In genomic region chr14:73949752-73950734, GRCh38 we compare ENCODE assay signal across 1 cellular context.
TF ChIP-seq lines count a peak whose summit lies in the region.

Gene COQ6 (plus strand): TSS chr14:73950302. CDS start chr14:73950333, 31 bp downstream.
Gene FAM161B (minus strand): TSS chr14:73950094. CDS start chr14:73950026, 68 bp downstream.

TF ChIP-seq in HepG2, 621 proteins besides CTCF, POLR2A, EP300 and RAD21 (continued from another document and continues in another):
- TF ChIP-seq ARID4A (CRISPR knock-in tag; IDR thresholded peaks at IDR 0.05; ENCODE audit: borderline replicate concordance) (peak; percentile 97), HOXD1 (CRISPR knock-in tag; IDR thresholded peaks at IDR 0.05) (no peak), U2AF2 (IDR thresholded peaks at IDR 0.05; ENCODE audit: low read depth, low read length) (no peak), ZC3H13 (CRISPR knock-in tag; IDR thresholded peaks at IDR 0.05) (0 out of 2 replicates have a peak, but pooled peaks have one; percentile 73), ETS1 (CRISPR knock-in tag; IDR thresholded peaks at IDR 0.05) (no peak), ZFY (CRISPR knock-in tag; IDR thresholded peaks at IDR 0.05) (peak; percentile 94), FOXP1 (IDR thresholded peaks at IDR 0.05) (no peak), FOXP1 (CRISPR knock-in tag; IDR thresholded peaks at IDR 0.05) (no peak; the same call in 1 of the 2 replicates), ONECUT2 (CRISPR knock-in tag; IDR thresholded peaks at IDR 0.05) (0 out of 2 replicates have a peak, but pooled peaks have one; percentile 13), PREB (CRISPR knock-in tag; IDR thresholded peaks at IDR 0.05) (no peak), ZNF34 (CRISPR knock-in tag; IDR thresholded peaks at IDR 0.05; ENCODE audit: borderline replicate concordance) (no peak), ZNF17 (CRISPR knock-in tag; IDR thresholded peaks at IDR 0.05) (no peak), ZNF710 (CRISPR knock-in tag; IDR thresholded peaks at IDR 0.05; ENCODE audit: borderline replicate concordance) (no peak), WIZ (CRISPR knock-in tag; IDR thresholded peaks at IDR 0.05) (0 out of 2 replicates have a peak, but pooled peaks have one; percentile 47), ZBTB44 (CRISPR knock-in tag; IDR thresholded peaks at IDR 0.05) (no peak; the same call in 1 of the 2 replicates), KLF11 (CRISPR knock-in tag; IDR thresholded peaks at IDR 0.05) (peak; percentile 41; the same call in 1 of the 2 replicates), MAF1 (CRISPR knock-in tag; IDR thresholded peaks at IDR 0.05; ENCODE audit: borderline replicate concordance) (no peak), POGZ (CRISPR knock-in tag; IDR thresholded peaks at IDR 0.05) (peak; percentile 57; the same call in 1 of the 2 replicates), ZFP62 (CRISPR knock-in tag; IDR thresholded peaks at IDR 0.05) (no peak), ZNF138 (CRISPR knock-in tag; IDR thresholded peaks at IDR 0.05; ENCODE audit: low read depth) (no peak; the same call in 1 of the 2 replicates), GPBP1L1 (CRISPR knock-in tag; IDR thresholded peaks at IDR 0.05) (no peak), NRL (CRISPR knock-in tag; IDR thresholded peaks at IDR 0.05; ENCODE audit: borderline replicate concordance) (peak; percentile 90), NFIC (IDR thresholded peaks at IDR 0.05; ENCODE audit: low read length) (no peak), ZNF180 (CRISPR knock-in tag; IDR thresholded peaks at IDR 0.05; ENCODE audit: borderline replicate concordance, low read depth) (0 out of 2 replicates have a peak, but pooled peaks have one; percentile 58), JUNB (CRISPR knock-in tag; IDR thresholded peaks at IDR 0.05; ENCODE audit: borderline replicate concordance) (no peak), MEF2D (CRISPR knock-in tag; IDR thresholded peaks at IDR 0.05) (no peak; the same call in none of the 2 replicates), XBP1 (CRISPR knock-in tag; IDR thresholded peaks at IDR 0.05) (no peak), DPF2 (CRISPR knock-in tag; IDR thresholded peaks at IDR 0.05; ENCODE audit: borderline replicate concordance, low read depth) (no peak), ZNF781 (CRISPR knock-in tag; IDR thresholded peaks at IDR 0.05; ENCODE audit: borderline replicate concordance, not compliant biosample characterization) (no peak), ZFP36L1 (CRISPR knock-in tag; IDR thresholded peaks at IDR 0.05) (no peak; the same call in 1 of the 2 replicates), ZFAT (CRISPR knock-in tag; conservative IDR thresholded peaks at IDR 0.05) (no peak), SP1 (IDR thresholded peaks at IDR 0.05) (no peak), SP1 (CRISPR knock-in tag; IDR thresholded peaks at IDR 0.05) (no peak; the same call in 1 of the 2 replicates), ZNF773 (CRISPR knock-in tag; IDR thresholded peaks at IDR 0.05; ENCODE audit: borderline replicate concordance) (no peak), CENPX (CRISPR knock-in tag; IDR thresholded peaks at IDR 0.05) (no peak), ZKSCAN1 (IDR thresholded peaks at IDR 0.05; ENCODE audit: low read length) (0 out of 2 replicates have a peak, but pooled peaks have one; percentile 2), KDM4B (CRISPR knock-in tag; IDR thresholded peaks at IDR 0.05) (0 out of 2 replicates have a peak, but pooled peaks have one; percentile 35), ZFP37 (CRISPR knock-in tag; IDR thresholded peaks at IDR 0.05; ENCODE audit: borderline replicate concordance) (peak; percentile 80; the same call in 1 of the 2 replicates), ZNF275 (CRISPR knock-in tag; IDR thresholded peaks at IDR 0.05; ENCODE audit: borderline replicate concordance) (peak; percentile 24; the same call in 1 of the 2 replicates), ERF (CRISPR knock-in tag; IDR thresholded peaks at IDR 0.05) (peak; percentile 72)
- TF ChIP-seq, protein P1, sequence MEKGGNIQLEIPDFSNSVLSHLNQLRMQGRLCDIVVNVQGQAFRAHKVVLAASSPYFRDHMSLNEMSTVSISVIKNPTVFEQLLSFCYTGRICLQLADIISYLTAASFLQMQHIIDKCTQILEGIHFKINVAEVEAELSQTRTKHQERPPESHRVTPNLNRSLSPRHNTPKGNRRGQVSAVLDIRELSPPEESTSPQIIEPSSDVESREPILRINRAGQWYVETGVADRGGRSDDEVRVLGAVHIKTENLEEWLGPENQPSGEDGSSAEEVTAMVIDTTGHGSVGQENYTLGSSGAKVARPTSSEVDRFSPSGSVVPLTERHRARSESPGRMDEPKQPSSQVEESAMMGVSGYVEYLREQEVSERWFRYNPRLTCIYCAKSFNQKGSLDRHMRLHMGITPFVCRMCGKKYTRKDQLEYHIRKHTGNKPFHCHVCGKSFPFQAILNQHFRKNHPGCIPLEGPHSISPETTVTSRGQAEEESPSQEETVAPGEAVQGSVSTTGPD (CRISPR knock-in tag; IDR thresholded peaks at IDR 0.05), result no peak
- TF ChIP-seq, protein P2, sequence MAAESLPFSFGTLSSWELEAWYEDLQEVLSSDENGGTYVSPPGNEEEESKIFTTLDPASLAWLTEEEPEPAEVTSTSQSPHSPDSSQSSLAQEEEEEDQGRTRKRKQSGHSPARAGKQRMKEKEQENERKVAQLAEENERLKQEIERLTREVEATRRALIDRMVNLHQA (CRISPR knock-in tag; IDR thresholded peaks at IDR 0.05), result no peak
- TF ChIP-seq, protein P3, sequence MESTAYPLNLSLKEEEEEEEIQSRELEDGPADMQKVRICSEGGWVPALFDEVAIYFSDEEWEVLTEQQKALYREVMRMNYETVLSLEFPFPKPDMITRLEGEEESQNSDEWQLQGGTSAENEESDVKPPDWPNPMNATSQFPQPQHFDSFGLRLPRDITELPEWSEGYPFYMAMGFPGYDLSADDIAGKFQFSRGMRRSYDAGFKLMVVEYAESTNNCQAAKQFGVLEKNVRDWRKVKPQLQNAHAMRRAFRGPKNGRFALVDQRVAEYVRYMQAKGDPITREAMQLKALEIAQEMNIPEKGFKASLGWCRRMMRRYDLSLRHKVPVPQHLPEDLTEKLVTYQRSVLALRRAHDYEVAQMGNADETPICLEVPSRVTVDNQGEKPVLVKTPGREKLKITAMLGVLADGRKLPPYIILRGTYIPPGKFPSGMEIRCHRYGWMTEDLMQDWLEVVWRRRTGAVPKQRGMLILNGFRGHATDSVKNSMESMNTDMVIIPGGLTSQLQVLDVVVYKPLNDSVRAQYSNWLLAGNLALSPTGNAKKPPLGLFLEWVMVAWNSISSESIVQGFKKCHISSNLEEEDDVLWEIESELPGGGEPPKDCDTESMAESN (CRISPR knock-in tag; conservative IDR thresholded peaks at IDR 0.05), result peak; percentile 85
- TF ChIP-seq, protein P4, sequence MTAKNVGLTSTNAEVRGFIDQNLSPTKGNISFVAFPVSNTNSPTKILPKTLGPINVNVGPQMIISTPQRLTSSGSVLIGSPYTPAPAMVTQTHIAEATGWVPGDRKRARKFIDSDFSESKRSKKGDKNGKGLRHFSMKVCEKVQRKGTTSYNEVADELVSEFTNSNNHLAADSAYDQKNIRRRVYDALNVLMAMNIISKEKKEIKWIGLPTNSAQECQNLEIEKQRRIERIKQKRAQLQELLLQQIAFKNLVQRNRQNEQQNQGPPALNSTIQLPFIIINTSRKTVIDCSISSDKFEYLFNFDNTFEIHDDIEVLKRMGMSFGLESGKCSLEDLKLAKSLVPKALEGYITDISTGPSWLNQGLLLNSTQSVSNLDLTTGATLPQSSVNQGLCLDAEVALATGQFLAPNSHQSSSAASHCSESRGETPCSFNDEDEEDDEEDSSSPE (CRISPR knock-in tag; IDR thresholded peaks at IDR 0.05), result peak; percentile 80
